Comparison of ENCODE assay signal across 15 cellular contexts in the genomic region with DNA sequence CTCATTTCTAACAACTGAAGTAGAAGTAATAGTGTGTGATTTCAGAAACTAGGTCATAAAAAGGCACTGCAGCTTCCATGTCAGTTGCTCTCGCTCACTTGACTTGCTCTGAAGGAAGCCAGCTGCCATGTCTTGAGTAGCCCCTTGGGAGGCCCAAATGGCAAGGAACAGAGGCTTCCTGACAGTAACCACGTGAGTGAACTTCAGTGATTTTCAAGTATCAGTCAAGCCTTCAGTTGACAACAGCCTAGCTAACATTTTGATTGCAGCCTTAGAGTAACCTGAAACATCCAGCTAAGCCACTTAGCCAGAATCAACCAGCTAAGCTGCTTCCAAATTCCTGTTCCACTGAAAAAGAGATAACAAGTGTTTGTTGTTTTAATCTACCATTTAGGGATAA. TPM values are rescaled to one million over a fixed set of nuclear protein-coding genes. Genes with fewer than 3 reads are reported as not detected.
DNase-seq lines count a peak whose midpoint lies in the region; TF ChIP-seq lines count a peak whose summit lies in the region.
"Had no signal": no experiment of that assay in that cellular context is flagged by ENCODE, and none has a peak within 500 bp of the region (broad histone marks: within the 10 kb centered on the region; RNA-seq: fewer than 3 reads in every experiment).

No MANE protein-coding gene starts in this region.

- no peak overlapping the region for H3K56ac ChIP-seq in mesendoderm (ENCODE audit: low read length)

- H4K5ac ChIP-seq in mesendoderm (ENCODE audit: low read length), result no peak overlapping the region

- H4K20me1 ChIP-seq in mammary epithelial cell (ENCODE audit: insufficient read depth, low read length), result no peaks in the 10 kb centered on the region

- H3K4me1 ChIP-seq in A673 (ENCODE audit: insufficient read depth, low read length, poor library complexity, severe bottlenecking) (peaks cover 10% of the 10 kb centered on the region), mesendoderm (ENCODE audit: control insufficient read depth, low read depth, low read length) (no peaks in the 10 kb centered on the region), mammary epithelial cell (ENCODE audit: insufficient read depth, low read length) (no peaks in the 10 kb centered on the region)

- no peak overlapping the region for H2AFZ ChIP-seq in mammary epithelial cell (ENCODE audit: low read depth, low read length)

- H2AK5ac ChIP-seq in mesendoderm (ENCODE audit: low read length), result no peak overlapping the region

- no peak overlapping the region for H3K18ac ChIP-seq in mesendoderm (ENCODE audit: low read length)

- WGBS in mesendoderm (ENCODE audit: extremely low coverage, insufficient coverage, low lambda C conversion rate), result no CpG with 5 or more reads among the region's 2 CpGs
- WGBS in mammary epithelial cell (ENCODE audit: low coverage, missing lambda C conversion rate), result 96% methylated on average over 2 of the region's 2 CpGs

- H3K9me3 ChIP-seq in A673 (ENCODE audit: low read depth, low read length, poor library complexity, severe bottlenecking), result no peaks in the 10 kb centered on the region
- no peaks in the 10 kb centered on the region for H3K9me3 ChIP-seq in mammary epithelial cell (replicated peaks; ENCODE audit: insufficient read depth, low read length)
- H3K9me3 ChIP-seq: A549, adrenal gland had no signal

- DNase-seq in A673 (ENCODE audit: low spot score) (peak; percentile 87), NCI-H187 treated with DMSO at 0.1 percent for 48 hours (lab: John Stamatoyannopoulos, UW) (peak; percentile 85), cerebellar cortex (ENCODE audit: low spot score) (peak; percentile 80), mesendoderm (peak; percentile 72), coronary artery (ENCODE audit: low spot score) (no peak), mammary epithelial cell (no peak)
- no peak for DNase-seq in activated effector memory CD4-positive, alpha-beta T cell treated with anti-CD3 and anti-CD28 coated beads, Interleukin-2, amount 50 U/mL, for 16 hours
- no peak for DNase-seq in activated CD4-positive, alpha-beta T cell treated with anti-CD3 and anti-CD28 coated beads for 48 hours
- DNase-seq: activated CD4-positive, alpha-beta T cell treated with anti-CD3 and anti-CD28 coated beads, Interleukin-2, amount 50 U/mL, for 48 hours; CD8-positive, alpha-beta memory T cell; islet precursor cell; NCI-H2029; posterior cingulate gyrus had no signal

- H3K4ac ChIP-seq in mesendoderm (ENCODE audit: low read depth, low read length), result no peak overlapping the region

- BruUV-seq in A673 (replicated peaks; lab: Mats Ljungman, UMichigan), result no TSS peak
- no TSS peak for BruUV-seq in mammary epithelial cell (replicated peaks; lab: Mats Ljungman, UMichigan)

- H3K9ac ChIP-seq in mesendoderm (ENCODE audit: low read length) (no peak overlapping the region), mammary epithelial cell (ENCODE audit: insufficient read depth, low read length) (no peak overlapping the region)

- in situ Hi-C loops in mammary epithelial cell (cut with MboI; ENCODE audit: low sequenced_read_pairs in 2 of 2), result no loop called here

- H3K23ac ChIP-seq in mesendoderm (ENCODE audit: low read length), result no peak overlapping the region

- no peak overlapping the region for H2BK15ac ChIP-seq in mesendoderm (replicated peaks; ENCODE audit: low read depth)

- H3K4me2 ChIP-seq in mesendoderm (ENCODE audit: low read length), result no peak overlapping the region
- H3K4me2 ChIP-seq in mammary epithelial cell (ENCODE audit: insufficient read depth, low read depth, low read length), result no peak overlapping the region
- H3K4me2 ChIP-seq: A549 had no signal

- intact Hi-C loops in A673 (cut with micrococcal nuclease; ENCODE audit: unreplicated experiment), result no loop called here
- intact Hi-C loops in mammary epithelial cell (cut with micrococcal nuclease), result no loop called here

- H2BK120ac ChIP-seq in mesendoderm (ENCODE audit: low read depth, low read length), result no peak overlapping the region

- CTCF ChIA-PET in A673 (lab: Charles Lee), result no interaction called here
- CTCF ChIA-PET in mammary epithelial cell (lab: Charles Lee; ENCODE audit: low non-redundant PET), result no interaction called here

- no peak overlapping the region for H4K8ac ChIP-seq in mesendoderm (ENCODE audit: low read depth, low read length)

- H3K4me3 ChIP-seq in A673 (ENCODE audit: low read depth, low read length, poor library complexity, severe bottlenecking), result no peak overlapping the region
- no peak overlapping the region for H3K4me3 ChIP-seq in mesendoderm (ENCODE audit: low read length)
- H3K4me3 ChIP-seq in coronary artery, result no peak overlapping the region
- no peak overlapping the region for H3K4me3 ChIP-seq in mammary epithelial cell (replicated peaks in 1 of 3; ENCODE audit: insufficient read depth in 1 of 3, low read depth in 2 of 3, low read length in 3 of 3)
- H3K4me3 ChIP-seq: A549, adrenal gland had no signal

- TF ChIP-seq CTCF in A673 (conservative IDR thresholded peaks at IDR 0.05; ENCODE audit: low read depth, low read length) (no peak), coronary artery (IDR thresholded peaks at IDR 0.05) (no peak), mammary epithelial cell (conservative IDR thresholded peaks at IDR 0.05 in 1 of 2, IDR thresholded peaks at IDR 0.05 in 1 of 2; ENCODE audit: extremely low read depth in 1 of 2, insufficient read depth in 1 of 2, low read depth in 1 of 2, low read length in 2 of 2) (no peak)

- H3K79me2 ChIP-seq in mesendoderm (ENCODE audit: control insufficient read depth, insufficient read depth, low read length), result peaks cover 2% of the 10 kb centered on the region
- peaks cover 20% of the 10 kb centered on the region for H3K79me2 ChIP-seq in mammary epithelial cell (ENCODE audit: insufficient read depth, low read length)

- no peaks in the 10 kb centered on the region for H3K79me1 ChIP-seq in mesendoderm (ENCODE audit: low read length)

- H2BK5ac ChIP-seq in mesendoderm (ENCODE audit: low read length), result no peak overlapping the region

- H3K27me3 ChIP-seq in A673 (replicated peaks; ENCODE audit: insufficient read depth, low read depth, low read length, poor library complexity) (no peaks in the 10 kb centered on the region), mesendoderm (ENCODE audit: insufficient read depth, low read length, poor library complexity) (no peaks in the 10 kb centered on the region), mammary epithelial cell (ENCODE audit: insufficient read depth, low read length) (no peaks in the 10 kb centered on the region)
- H3K27me3 ChIP-seq: adrenal gland had no signal

- H3K36me3 ChIP-seq in A673 (ENCODE audit: insufficient read depth, low read length, poor library complexity, severe bottlenecking) (no peaks in the 10 kb centered on the region), mesendoderm (ENCODE audit: control insufficient read depth, insufficient read depth, low read length) (no peaks in the 10 kb centered on the region), mammary epithelial cell (ENCODE audit: insufficient read depth, low read length) (no peaks in the 10 kb centered on the region)
- H3K36me3 ChIP-seq: adrenal gland had no signal

- POLR2A ChIA-PET in A673 (lab: Charles Lee; ENCODE audit: low non-redundant PET), result no interaction called here

- dilution Hi-C loops in mammary epithelial cell (cut with HindIII; ENCODE audit: low sequenced_read_pairs), result no loop called here

- peak overlapping the region; percentile 55 for H3K27ac ChIP-seq in A673 (ENCODE audit: low read depth, low read length, poor library complexity, severe bottlenecking)
- no peak overlapping the region for H3K27ac ChIP-seq in mesendoderm (ENCODE audit: low read depth, low read length)
- peak overlapping the region in 1 of 2 donors; percentile 54 for H3K27ac ChIP-seq in coronary artery
- no peak overlapping the region for H3K27ac ChIP-seq in mammary epithelial cell (ENCODE audit: insufficient read depth, low read depth, low read length)
- H3K27ac ChIP-seq: A549 had no signal

RNA-seq across cellular contexts. Expression of a gene that starts 26.7 kb away (rescaled TPM):
- 16.8 and 18.5 TPM in 2 replicates for total RNA-seq in A673 (2021)
- 5.5 TPM for polyA plus RNA-seq in mesendoderm (2013, experiment 1 of 2)
- 3.7 TPM for polyA plus RNA-seq in mesendoderm (2013, experiment 2 of 2)
- total RNA-seq in mammary epithelial cell, result 10 to 100 TPM; 10.4 to 18.7 TPM
- polyA plus RNA-seq in mammary epithelial cell, result 4.5 TPM
- 16.5 TPM for polyA minus RNA-seq in mammary epithelial cell

RNA-seq across cellular contexts. Expression of a gene that starts 26.9 kb away (rescaled TPM):
- total RNA-seq in A673 (2021) (10.0 and 10.6 TPM in 2 replicates), mammary epithelial cell (10 to 100 TPM; 10.2 to 20.3 TPM)
- polyA plus RNA-seq in mesendoderm (2013, experiment 1 of 2), result 7.1 TPM
- 5.8 TPM for polyA plus RNA-seq in mesendoderm (2013, experiment 2 of 2)
- polyA plus RNA-seq in mammary epithelial cell, result 2.8 TPM
- polyA minus RNA-seq in mammary epithelial cell, result 4.3 TPM

Comparison
In these comparisons a context has a peak if more than half of its experiments do, and no peak if none do; other contexts are left out.
1. DNase-seq: peak in A673 (single experiment), NCI-H187 treated with DMSO at 0.1 percent for 48 hours (single experiment), cerebellar cortex (single experiment) and mesendoderm (single experiment); none in activated effector memory CD4-positive, alpha-beta T cell treated with anti-CD3 and anti-CD28 coated beads, Interleukin-2, amount 50 U/mL, for 16 hours (single experiment), activated CD4-positive, alpha-beta T cell treated with anti-CD3 and anti-CD28 coated beads for 48 hours (single experiment), coronary artery (single experiment) and mammary epithelial cell (single experiment).